Comparison of ENCODE assay signal across 7 cellular contexts in genomic region chr17:2303278-2304188, GRCh38. TPM values are rescaled to one million over a fixed set of nuclear protein-coding genes. Genes with fewer than 3 reads are reported as not detected.
A peak's percentile ranks its signal among the peaks of the same experiment; 100 is the strongest.
DNase-seq lines count a peak whose midpoint lies in the region; ATAC-seq, FAIRE-seq and TF ChIP-seq lines count a peak whose summit lies in the region.

SMG6 (minus strand) TSS chr17:2303785; CDS start chr17:2303720, 65 bp downstream.
A gene with protein sequence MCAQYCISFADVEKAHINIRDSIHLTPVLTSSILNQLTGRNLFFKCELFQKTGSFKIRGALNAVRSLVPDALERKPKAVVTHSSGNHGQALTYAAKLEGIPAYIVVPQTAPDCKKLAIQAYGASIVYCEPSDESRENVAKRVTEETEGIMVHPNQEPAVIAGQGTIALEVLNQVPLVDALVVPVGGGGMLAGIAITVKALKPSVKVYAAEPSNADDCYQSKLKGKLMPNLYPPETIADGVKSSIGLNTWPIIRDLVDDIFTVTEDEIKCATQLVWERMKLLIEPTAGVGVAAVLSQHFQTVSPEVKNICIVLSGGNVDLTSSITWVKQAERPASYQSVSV (plus strand): TSS chr17:2303950. CDS start chr17:2315561, 11,611 bp downstream.

- H3K27ac ChIP-seq in hepatocyte: peak within 1 kb of the TSS; percentile 96

- ATAC-seq in HG02870 (IDR thresholded peaks at IDR 0.05; ENCODE audit: unreplicated experiment): peak; percentile 73

- no peaks in the 10 kb centered on the region for H3K36me3 ChIP-seq in hepatocyte (replicated peaks; ENCODE audit: insufficient read depth, low read depth)

- peaks cover 3% of the 10 kb centered on the region for H4K20me1 ChIP-seq in hepatocyte (ENCODE audit: insufficient read depth, poor library complexity, severe bottlenecking)

- WGBS in hepatocyte (ENCODE audit: low lambda C conversion rate, missing lambda C conversion rate): under 1% methylated on average over 29 of the region's 100 CpGs

- no peaks in the 10 kb centered on the region for H3K4me1 ChIP-seq in hepatocyte (ENCODE audit: insufficient read depth)

- DNase-seq in GM18507 (ENCODE audit: extremely low spot score, insufficient read length, low read depth) (peak; percentile 98), NCI-H1694 (lab: John Stamatoyannopoulos, UW) (peak; percentile 62), T1000 (lab: John Stamatoyannopoulos, UW) (peak; percentile 82), astrocyte of the hippocampus (ENCODE audit: low read depth, low spot score) (peak; percentile 98), hepatocyte (ENCODE audit: low spot score) (peak; percentile 96), retina (peak; percentile 95)

- H3K27me3 ChIP-seq in hepatocyte: no peaks in the 10 kb centered on the region

- H3K79me2 ChIP-seq in hepatocyte: peaks cover 50% of the 10 kb centered on the region

- peak within 1 kb of the TSS; percentile 88 for H2AFZ ChIP-seq in hepatocyte

- H3K9me3 ChIP-seq in hepatocyte (ENCODE audit: low read depth): no peaks in the 10 kb centered on the region

- H3K9me2 ChIP-seq in hepatocyte (replicated peaks; ENCODE audit: insufficient read depth): no peaks in the 10 kb centered on the region

- no peak for TF ChIP-seq CTCF in hepatocyte (IDR thresholded peaks at IDR 0.05; ENCODE audit: poor library complexity)

- FAIRE-seq in GM18507 (lab: Jason Lieb, UNC): peak; percentile 67

- H3K4me3 ChIP-seq in hepatocyte: peak within 1 kb of the TSS; percentile 53

- H3K4me2 ChIP-seq in hepatocyte: peak within 1 kb of the TSS; percentile 91

RNA-seq across cellular contexts. Expression of gene SMG6, which starts in this region (rescaled TPM):
- 8.5 and 19.9 TPM in 2 replicates for total RNA-seq in hepatocyte
- 11.9 and 12.1 TPM in 2 replicates for polyA plus RNA-seq in hepatocyte

RNA-seq across cellular contexts. Expression of the second gene that starts in this region (rescaled TPM):
- 16.0 and 27.7 TPM in 2 replicates for total RNA-seq in hepatocyte
- 7.8 and 11.2 TPM in 2 replicates for polyA plus RNA-seq in hepatocyte

Comparison
In these comparisons a context has a peak if more than half of its experiments do, and no peak if none do; other contexts are left out.
1. Peak in every context shown above with its lines: DNase-seq, ATAC-seq, H3K4me3 ChIP-seq and H3K27ac ChIP-seq.